8 cellular contexts compared by ENCODE assay signal in the genomic region with DNA sequence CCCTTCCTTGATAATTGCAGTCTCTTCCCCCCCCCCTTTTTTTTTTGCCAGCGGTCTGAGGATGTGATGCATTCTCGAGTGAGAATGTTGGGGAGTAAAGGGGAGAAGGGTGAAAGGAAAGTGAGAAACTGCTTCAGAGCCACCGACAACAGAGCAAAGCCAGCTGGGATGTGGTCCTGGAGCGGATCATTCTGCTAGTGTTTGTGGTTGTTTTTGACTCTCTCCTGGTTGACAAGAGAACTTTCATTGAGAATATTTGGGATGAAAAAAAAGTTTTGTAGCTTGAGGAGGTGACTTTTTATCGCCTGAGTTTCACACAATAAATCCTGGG. TPM values are rescaled to one million over a fixed set of nuclear protein-coding genes. Genes with fewer than 3 reads are reported as not detected.
DNase-seq lines count a peak whose midpoint lies in the region; ATAC-seq and TF ChIP-seq lines count a peak whose summit lies in the region.

No MANE protein-coding gene starts in this region.

- no peaks in the 10 kb centered on the region for H3K27me3 ChIP-seq in thoracic aorta (replicated peaks; ENCODE audit: insufficient read depth)

- no peaks in the 10 kb centered on the region for H3K36me3 ChIP-seq in thoracic aorta

- H3K9me3 Mint-ChIP-seq in activated CD8-positive, alpha-beta memory T cell treated with anti-CD3 and anti-CD28 coated beads, Interleukin-2, amount 10 ng/mL, durations not matched to agents 7 days and 5 days (ENCODE audit: low read depth), result no peaks in the 10 kb centered on the region
- H3K9me3 Mint-ChIP-seq in activated T-helper 17 cell treated with anti-CD3 and anti-CD28 coated beads, Interleukin-2, amount 50 U/mL, for 72 hours, result no peaks in the 10 kb centered on the region
- H3K9me3 Mint-ChIP-seq in immature natural killer cell, result no peaks in the 10 kb centered on the region

- peak overlapping the region; percentile 85 for H3K4me3 Mint-ChIP-seq in activated CD8-positive, alpha-beta memory T cell treated with anti-CD3 and anti-CD28 coated beads, Interleukin-2, amount 10 ng/mL, durations not matched to agents 7 days and 5 days
- peak overlapping the region; percentile 97 for H3K4me3 Mint-ChIP-seq in activated T-helper 17 cell treated with anti-CD3 and anti-CD28 coated beads, Interleukin-2, amount 50 U/mL, for 72 hours
- H3K4me3 Mint-ChIP-seq in immature natural killer cell, result peak overlapping the region; percentile 88 to 95 (median 92)

- TF ChIP-seq CTCF in thoracic aorta (IDR thresholded peaks at IDR 0.05), result no peak

- no peaks in the 10 kb centered on the region for H3K9me3 ChIP-seq in thoracic aorta

- DNase-seq in activated CD8-positive, alpha-beta memory T cell treated with anti-CD3 and anti-CD28 coated beads, Interleukin-2, amount 10 ng/mL, durations not matched to agents 7 days and 5 days, result no peak
- no peak for DNase-seq in activated CD8-positive, alpha-beta memory T cell treated with anti-CD3 and anti-CD28 coated beads for 24 hours
- DNase-seq in immature natural killer cell (no peak), thoracic aorta (ENCODE audit: low spot score) (no peak), mucosa of gallbladder (ENCODE audit: low spot score) (no peak)

- H3K4me3 ChIP-seq in thoracic aorta, result peak overlapping the region; percentile 99

- peaks cover 15% of the 10 kb centered on the region for H3K4me1 Mint-ChIP-seq in activated CD8-positive, alpha-beta memory T cell treated with anti-CD3 and anti-CD28 coated beads, Interleukin-2, amount 10 ng/mL, durations not matched to agents 7 days and 5 days
- H3K4me1 Mint-ChIP-seq in activated T-helper 17 cell treated with anti-CD3 and anti-CD28 coated beads, Interleukin-2, amount 50 U/mL, for 72 hours, result peaks cover 13% of the 10 kb centered on the region
- peaks cover 15 to 19% of the 10 kb centered on the region in 2 donors for H3K4me1 Mint-ChIP-seq in immature natural killer cell

- no peak for ATAC-seq in activated CD8-positive, alpha-beta memory T cell treated with anti-CD3 and anti-CD28 coated beads, Interleukin-2, amount 10 ng/mL, durations not matched to agents 7 days and 5 days
- peak; percentile 31 for ATAC-seq in activated T-helper 17 cell treated with anti-CD3 and anti-CD28 coated beads, Interleukin-2, amount 50 U/mL, for 72 hours (replicated peaks)
- no peak for ATAC-seq in thoracic aorta (ENCODE audit: insufficient number of reproducible peaks, low FRiP score, low read depth)
- ATAC-seq in HG03175 (IDR thresholded peaks at IDR 0.05; ENCODE audit: unreplicated experiment), result no peak
- ATAC-seq in HG03196 (IDR thresholded peaks at IDR 0.05; ENCODE audit: unreplicated experiment), result no peak

- CTCF ChIA-PET in activated CD8-positive, alpha-beta memory T cell treated with anti-CD3 and anti-CD28 coated beads, Interleukin-2, amount 10 ng/mL, durations not matched to agents 7 days and 5 days (lab: Charles Lee), result interaction anchor here (0.9 kb wide), 1 partner anchor 62 kb away, joined by 3 read pairs; no protein-coding TSS in a partner anchor

- H3K27ac Mint-ChIP-seq in activated CD8-positive, alpha-beta memory T cell treated with anti-CD3 and anti-CD28 coated beads, Interleukin-2, amount 10 ng/mL, durations not matched to agents 7 days and 5 days, result peak overlapping the region; percentile 78
- H3K27ac Mint-ChIP-seq in activated T-helper 17 cell treated with anti-CD3 and anti-CD28 coated beads, Interleukin-2, amount 50 U/mL, for 72 hours, result peak overlapping the region; percentile 97
- peak overlapping the region; percentile 84 to 93 (median 87) for H3K27ac Mint-ChIP-seq in immature natural killer cell

- H3K36me3 Mint-ChIP-seq in activated CD8-positive, alpha-beta memory T cell treated with anti-CD3 and anti-CD28 coated beads, Interleukin-2, amount 10 ng/mL, durations not matched to agents 7 days and 5 days, result no peaks in the 10 kb centered on the region
- H3K36me3 Mint-ChIP-seq in activated T-helper 17 cell treated with anti-CD3 and anti-CD28 coated beads, Interleukin-2, amount 50 U/mL, for 72 hours (ENCODE audit: low read depth), result peaks cover 8% of the 10 kb centered on the region
- H3K36me3 Mint-ChIP-seq in immature natural killer cell, result no peaks in the 10 kb centered on the region

- peaks cover 7 to 12% of the 10 kb centered on the region in 2 donors for H3K4me1 ChIP-seq in thoracic aorta (ENCODE audit: control insufficient read depth in 1 of 2, low read depth in 2 of 2)

- H3K27ac ChIP-seq in thoracic aorta, result peak overlapping the region; percentile 96 to 98

- H3K27me3 Mint-ChIP-seq in activated CD8-positive, alpha-beta memory T cell treated with anti-CD3 and anti-CD28 coated beads, Interleukin-2, amount 10 ng/mL, durations not matched to agents 7 days and 5 days, result no peaks in the 10 kb centered on the region
- no peaks in the 10 kb centered on the region for H3K27me3 Mint-ChIP-seq in activated T-helper 17 cell treated with anti-CD3 and anti-CD28 coated beads, Interleukin-2, amount 50 U/mL, for 72 hours
- H3K27me3 Mint-ChIP-seq in immature natural killer cell (ENCODE audit: low read depth in 3 of 3), result peaks cover 0 to 12% (median 3%) of the 10 kb centered on the region in 3 donors

RNA-seq across cellular contexts. Expression of gene NF1, which starts 1.3 kb away (rescaled TPM):
- total RNA-seq in activated CD8-positive, alpha-beta memory T cell treated with anti-CD3 and anti-CD28 coated beads, Interleukin-2, amount 10 ng/mL, durations not matched to agents 7 days and 5 days, result 10 to 100 TPM; 22.1 to 28.6 TPM
- 10 to 100 TPM; 27.6 to 44.4 TPM for total RNA-seq in activated T-helper 17 cell treated with anti-CD3 and anti-CD28 coated beads, Interleukin-2, amount 50 U/mL, for 72 hours
- 1 to 10 TPM; 2.1 to 4.7 (median 3.5) TPM for polyA plus RNA-seq in immature natural killer cell
- total RNA-seq in thoracic aorta (100 to 1,000 TPM in 1 of 2 donors, 10 to 100 TPM in 1; 60.9 to 105 TPM), mucosa of gallbladder (50.8 TPM)
